ENCODE assay signal across 17 cellular contexts in the genomic region with DNA sequence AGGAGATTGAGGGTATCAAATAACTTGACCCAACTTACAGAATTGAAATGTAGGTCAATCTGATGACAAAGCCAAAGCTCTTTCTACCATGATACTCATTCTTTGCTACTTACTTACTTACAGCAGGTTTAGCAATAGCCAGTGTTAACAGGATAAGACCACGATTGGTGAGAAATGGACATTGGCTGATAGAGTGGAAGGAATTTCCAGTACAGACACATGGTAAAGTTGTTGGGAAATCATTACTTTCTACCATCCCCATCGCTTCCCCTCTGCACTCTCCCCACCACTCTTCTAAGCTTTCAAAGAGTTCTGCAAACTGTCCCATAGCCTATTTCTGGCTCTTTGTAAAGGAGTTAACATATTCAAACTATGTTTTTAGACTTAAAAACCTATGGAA.
"Had no signal": no experiment of that assay in that cellular context is flagged by ENCODE, and none has a peak within 500 bp of the region (broad histone marks: within the 10 kb centered on the region; RNA-seq: fewer than 3 reads in every experiment).

No MANE protein-coding gene starts in this region.

- H3K27me3 ChIP-seq: foreskin keratinocyte had no signal

- H3K36me3 Mint-ChIP-seq: activated CD8-positive, alpha-beta memory T cell treated with anti-CD3 and anti-CD28 coated beads, Interleukin-2, amount 10 ng/mL, durations not matched to agents 7 days and 5 days; activated naive CD8-positive, alpha-beta T cell treated with anti-CD3 and anti-CD28 coated beads for 36 hours had no signal

- H3K27ac ChIP-seq: foreskin keratinocyte, psoas muscle had no signal

- H3K4me3 Mint-ChIP-seq: activated CD8-positive, alpha-beta memory T cell treated with anti-CD3 and anti-CD28 coated beads, Interleukin-2, amount 10 ng/mL, durations not matched to agents 7 days and 5 days; activated naive CD8-positive, alpha-beta T cell treated with anti-CD3 and anti-CD28 coated beads for 36 hours; activated T-cell treated with anti-CD3 and anti-CD28 coated beads, Interleukin-2, amount 50 U/mL, for 4 hours; nephron; T-helper 17 cell had no signal

- H3K27ac Mint-ChIP-seq: activated CD8-positive, alpha-beta memory T cell treated with anti-CD3 and anti-CD28 coated beads, Interleukin-2, amount 10 ng/mL, durations not matched to agents 7 days and 5 days; activated naive CD8-positive, alpha-beta T cell treated with anti-CD3 and anti-CD28 coated beads for 36 hours; T-helper 17 cell had no signal

- H3K4me1 Mint-ChIP-seq: nephron had no signal

- H3K9me3 Mint-ChIP-seq: activated naive CD8-positive, alpha-beta T cell treated with anti-CD3 and anti-CD28 coated beads for 36 hours; activated T-cell treated with anti-CD3 and anti-CD28 coated beads, Interleukin-2, amount 50 U/mL, for 4 hours; nephron had no signal

- ATAC-seq: activated CD8-positive, alpha-beta memory T cell treated with anti-CD3 and anti-CD28 coated beads, Interleukin-2, amount 10 ng/mL, durations not matched to agents 7 days and 5 days; activated T-cell treated with anti-CD3 and anti-CD28 coated beads, Interleukin-2, amount 50 U/mL, for 4 hours; foreskin keratinocyte; psoas muscle; T-helper 17 cell had no signal

- H3K27me3 Mint-ChIP-seq: activated CD8-positive, alpha-beta memory T cell treated with anti-CD3 and anti-CD28 coated beads, Interleukin-2, amount 10 ng/mL, durations not matched to agents 7 days and 5 days; activated naive CD8-positive, alpha-beta T cell treated with anti-CD3 and anti-CD28 coated beads for 36 hours; T-helper 17 cell had no signal

- H3K4me3 ChIP-seq: psoas muscle had no signal

- DNase-seq: activated CD4-positive, alpha-beta T cell treated with anti-CD3 and anti-CD28 coated beads for 1 hour; activated CD4-positive, alpha-beta T cell treated with anti-CD3 and anti-CD28 coated beads, Interleukin-2, amount 50 U/mL, for 48 hours; activated CD8-positive, alpha-beta memory T cell treated with anti-CD3 and anti-CD28 coated beads, Interleukin-2, amount 10 ng/mL, durations not matched to agents 7 days and 5 days; activated gamma-delta T cell; activated naive CD8-positive, alpha-beta T cell treated with anti-CD3 and anti-CD28 coated beads for 36 hours; activated T-cell treated with anti-CD3 and anti-CD28 coated beads, Interleukin-2, amount 50 U/mL, for 4 hours; anterior cingulate cortex; head of caudate nucleus; islet precursor cell; psoas muscle; stimulated activated CD4-positive, alpha-beta T cell treated with anti-CD3 and anti-CD28 coated beads, Interleukin-12 subunit alpha, Interleukin-12 subunit beta, amount 100 ng/mL, for 4 hours; stimulated activated naive CD4-positive, alpha-beta T cell treated with Interleukin-2 at 50 U/mL for 16 hours; T-helper 17 cell had no signal

- H3K9me3 ChIP-seq: psoas muscle had no signal

- FAIRE-seq: endometrium, TTC549 had no signal

- H3K4me1 ChIP-seq: foreskin keratinocyte, psoas muscle had no signal
